2 cellular contexts compared by ENCODE assay signal in genomic region chr1:203305809-203306088, GRCh38.
A peak's percentile ranks its signal among the peaks of the same experiment; 100 is the strongest.
TF ChIP-seq lines count a peak whose summit lies in the region.

No MANE protein-coding gene starts in this region.

TF ChIP-seq in K562, 482 proteins besides CTCF, POLR2A, EP300 and RAD21 (continued from another document and continues in another):
- TF ChIP-seq ZNF318 (IDR thresholded peaks at IDR 0.05; ENCODE audit: borderline replicate concordance in 1 of 2, low read depth in 1 of 2) (no peak), FOXK1 (CRISPR knock-in tag; IDR thresholded peaks at IDR 0.05; ENCODE audit: borderline replicate concordance) (no peak), CCAR2 (IDR thresholded peaks at IDR 0.05; ENCODE audit: low read depth, low read length) (no peak), PKNOX1 (IDR thresholded peaks at IDR 0.05) (no peak), KHSRP (IDR thresholded peaks at IDR 0.05) (no peak), SNIP1 (IDR thresholded peaks at IDR 0.05; ENCODE audit: low read depth) (no peak), CAMTA2 (CRISPR knock-in tag; conservative IDR thresholded peaks at IDR 0.05) (no peak), ARID3A (IDR thresholded peaks at IDR 0.05; ENCODE audit: borderline replicate concordance, low read depth, low read length) (no peak), ZNF395 (CRISPR knock-in tag; IDR thresholded peaks at IDR 0.05) (no peak)

TF ChIP-seq in HepG2, 621 proteins besides CTCF, POLR2A, EP300 and RAD21 (continued from another document):
- TF ChIP-seq HNRNPK (IDR thresholded peaks at IDR 0.05; ENCODE audit: low read depth, low read length, poor library complexity, severe bottlenecking) (no peak), MED1 (CRISPR knock-in tag; IDR thresholded peaks at IDR 0.05) (peak; percentile 1; the same call in 1 of the 2 replicates), TBL1XR1 (IDR thresholded peaks at IDR 0.05; ENCODE audit: borderline replicate concordance, low read length, partially characterized antibody) (no peak), ATAD3A (CRISPR knock-in tag; IDR thresholded peaks at IDR 0.05) (no peak), ARNTL (CRISPR knock-in tag; IDR thresholded peaks at IDR 0.05) (no peak), ARID4A (CRISPR knock-in tag; IDR thresholded peaks at IDR 0.05; ENCODE audit: borderline replicate concordance) (0 out of 2 replicates have a peak, but pooled peaks have one; percentile 44), U2AF2 (IDR thresholded peaks at IDR 0.05; ENCODE audit: low read depth, low read length) (no peak), MZF1 (CRISPR knock-in tag; IDR thresholded peaks at IDR 0.05; ENCODE audit: borderline replicate concordance) (no peak), ATRX (CRISPR knock-in tag; IDR thresholded peaks at IDR 0.05; ENCODE audit: borderline replicate concordance) (no peak), TBP (CRISPR knock-in tag; IDR thresholded peaks at IDR 0.05) (no peak; the same call in 1 of the 2 replicates), ZBTB25 (CRISPR knock-in tag; IDR thresholded peaks at IDR 0.05) (no peak), ARID2 (CRISPR knock-in tag; IDR thresholded peaks at IDR 0.05; ENCODE audit: borderline replicate concordance) (no peak), ZNF883 (CRISPR knock-in tag; IDR thresholded peaks at IDR 0.05; ENCODE audit: not compliant biosample characterization) (no peak), RFXAP (CRISPR knock-in tag; IDR thresholded peaks at IDR 0.05; ENCODE audit: borderline replicate concordance) (0 out of 2 replicates have a peak, but pooled peaks have one; percentile 14), ZNF839 (CRISPR knock-in tag; IDR thresholded peaks at IDR 0.05; ENCODE audit: borderline replicate concordance) (no peak), DR1 (CRISPR knock-in tag; IDR thresholded peaks at IDR 0.05) (no peak), PCBP1 (IDR thresholded peaks at IDR 0.05; ENCODE audit: borderline replicate concordance, low read depth, low read length) (no peak), SP4 (CRISPR knock-in tag; IDR thresholded peaks at IDR 0.05) (no peak), ZNF691 (CRISPR knock-in tag; IDR thresholded peaks at IDR 0.05; ENCODE audit: borderline replicate concordance, low read depth) (no peak), NPAS2 (CRISPR knock-in tag; IDR thresholded peaks at IDR 0.05; ENCODE audit: borderline replicate concordance) (no peak), ZEB1 (IDR thresholded peaks at IDR 0.05; ENCODE audit: insufficient replicate concordance, low read depth) (no peak), GABPA (IDR thresholded peaks at IDR 0.05; ENCODE audit: low read depth, low read length) (no peak), GABPA (CRISPR knock-in tag; IDR thresholded peaks at IDR 0.05; ENCODE audit: low read depth) (no peak), ZNF597 (CRISPR knock-in tag; IDR thresholded peaks at IDR 0.05) (no peak), ZNF782 (CRISPR knock-in tag; IDR thresholded peaks at IDR 0.05; ENCODE audit: borderline replicate concordance) (no peak), SRY (CRISPR knock-in tag; IDR thresholded peaks at IDR 0.05) (no peak), RXRA (CRISPR knock-in tag; IDR thresholded peaks at IDR 0.05) (no peak), ZNF317 (CRISPR knock-in tag; IDR thresholded peaks at IDR 0.05) (no peak)
TF ChIP-seq in HepG2: peak in this region for 52.
